19 cellular contexts compared by ENCODE assay signal in genomic region chr2:83584674-83585073, GRCh38.
A peak's percentile ranks its signal among the peaks of the same experiment; 100 is the strongest.
DNase-seq lines count a peak whose midpoint lies in the region; TF ChIP-seq lines count a peak whose summit lies in the region.
"Had no signal": no experiment of that assay in that cellular context is flagged by ENCODE, and none has a peak within 500 bp of the region (broad histone marks: within the 10 kb centered on the region; RNA-seq: fewer than 3 reads in every experiment).

No MANE protein-coding gene starts in this region.

- CTCF ChIA-PET in CD4-positive, alpha-beta memory T cell (lab: Charles Lee; ENCODE audit: partially characterized antibody), result no interaction called here

- H3K4me2 ChIP-seq in mesenchymal stem cell (ENCODE audit: low read length, poor library complexity, severe bottlenecking), result no peak overlapping the region

- no peaks in the 10 kb centered on the region for H3K4me1 Mint-ChIP-seq in CD4-positive, alpha-beta memory T cell
- H3K4me1 Mint-ChIP-seq: naive thymus-derived CD4-positive, alpha-beta T cell had no signal

- H3K9me3 Mint-ChIP-seq in CD4-positive, alpha-beta memory T cell, result peaks cover 0 to 10% (median 2%) of the 10 kb centered on the region in 8 donors
- H3K9me3 Mint-ChIP-seq: activated T-helper 1 cell treated with anti-CD3 and anti-CD28 coated beads, Interleukin-12 subunit alpha, Interleukin-12 subunit beta, Interleukin-2, Interleukin-4 antibody, amounts not matched to agents 30 ng/mL and 10 ng/mL and 1 ng/mL, durations not matched to agents 14 hours and 24 hours and 36 hours had no signal

- peak; percentile 80 for DNase-seq in AG09309 (ENCODE audit: low read depth)
- DNase-seq in astrocyte of the hippocampus (ENCODE audit: low read depth, low spot score), result peak; percentile 75
- DNase-seq in mesenchymal stem cell, result no peak
- no peak for DNase-seq in testis
- no peak for DNase-seq in NCI-H1417 treated with DMSO at 0.1 percent for 48 hours (lab: John Stamatoyannopoulos, UW)
- DNase-seq in activated T-cell treated with anti-CD3 and anti-CD28 coated beads for 4 hours, result no peak
- no peak for DNase-seq in CD4-positive, alpha-beta memory T cell
- DNase-seq: activated CD4-positive, alpha-beta memory T cell treated with anti-CD3 and anti-CD28 coated beads for 36 hours; heart right ventricle; naive thymus-derived CD4-positive, alpha-beta T cell; NCI-H2171 treated with DMSO at 0.1 percent for 48 hours; retina; stimulated activated CD4-positive, alpha-beta T cell treated with anti-CD3 and anti-CD28 coated beads, Interleukin-4, amount 100 ng/mL, for 4 hours; transverse colon had no signal

- H3K27ac ChIP-seq in HUES6 (ENCODE audit: low read depth, low read length) (0 out of 2 replicates have a peak overlapping the region, but pooled peaks have one; percentile 26), mesenchymal stem cell (ENCODE audit: low read length, poor library complexity, severe bottlenecking) (peak overlapping the region; percentile 58), testis (no peak overlapping the region)
- H3K27ac ChIP-seq in CD4-positive, alpha-beta memory T cell (ENCODE audit: low read depth, low read length), result no peak overlapping the region
- H3K27ac ChIP-seq: adrenal gland, coronary artery, heart right ventricle, SJSA1, transverse colon had no signal

- H3K36me3 ChIP-seq in HUES6 (ENCODE audit: control insufficient read depth, insufficient read depth, low read length), result no peaks in the 10 kb centered on the region
- no peaks in the 10 kb centered on the region for H3K36me3 ChIP-seq in mesenchymal stem cell (ENCODE audit: control insufficient read depth in 1 of 2, insufficient read depth in 2 of 2, low read depth in 1 of 2, low read length in 2 of 2)
- H3K36me3 ChIP-seq in testis (ENCODE audit: low read depth, missing control alignments), result no peaks in the 10 kb centered on the region
- H3K36me3 ChIP-seq in CD4-positive, alpha-beta memory T cell (ENCODE audit: insufficient read depth, low read length), result no peaks in the 10 kb centered on the region
- H3K36me3 ChIP-seq: adrenal gland, heart right ventricle, SJSA1, transverse colon had no signal

- H3K4me3 Mint-ChIP-seq in CD4-positive, alpha-beta memory T cell, result no peak overlapping the region
- H3K4me3 Mint-ChIP-seq: activated CD4-positive, alpha-beta memory T cell treated with anti-CD3 and anti-CD28 coated beads for 36 hours; activated T-helper 1 cell treated with anti-CD3 and anti-CD28 coated beads, Interleukin-12 subunit alpha, Interleukin-12 subunit beta, Interleukin-2, Interleukin-4 antibody, amounts not matched to agents 30 ng/mL and 10 ng/mL and 1 ng/mL, durations not matched to agents 14 hours and 24 hours and 36 hours; naive thymus-derived CD4-positive, alpha-beta T cell had no signal

- TF ChIP-seq CTCF in AG09309 (IDR thresholded peaks at IDR 0.05; ENCODE audit: control insufficient read depth, insufficient read depth, low read depth, low read length, missing control alignments), result no peak
- no peak for TF ChIP-seq CTCF in testis (IDR thresholded peaks at IDR 0.05)

- no peak overlapping the region for H2BK5ac ChIP-seq in mesenchymal stem cell (ENCODE audit: low read depth, low read length, poor library complexity, severe bottlenecking)

- no peaks in the 10 kb centered on the region for H3K9me3 ChIP-seq in HUES6 (ENCODE audit: control insufficient read depth, insufficient read depth, low read depth, low read length)
- peaks cover 7% of the 10 kb centered on the region for H3K9me3 ChIP-seq in mesenchymal stem cell (ENCODE audit: control insufficient read depth, low read length)
- H3K9me3 ChIP-seq in testis, result no peaks in the 10 kb centered on the region
- H3K9me3 ChIP-seq in CD4-positive, alpha-beta memory T cell (ENCODE audit: control insufficient read depth in 1 of 2, low read length in 2 of 2), result no peaks in the 10 kb centered on the region
- H3K9me3 ChIP-seq: adrenal gland, SJSA1, transverse colon had no signal

- H3K36me3 Mint-ChIP-seq in CD4-positive, alpha-beta memory T cell, result no peaks in the 10 kb centered on the region
- H3K36me3 Mint-ChIP-seq: activated CD4-positive, alpha-beta memory T cell treated with anti-CD3 and anti-CD28 coated beads for 36 hours; naive thymus-derived CD4-positive, alpha-beta T cell had no signal

- no peaks in the 10 kb centered on the region for H3K27me3 Mint-ChIP-seq in CD4-positive, alpha-beta memory T cell
- H3K27me3 Mint-ChIP-seq: activated CD4-positive, alpha-beta memory T cell treated with anti-CD3 and anti-CD28 coated beads for 36 hours had no signal

- no peak overlapping the region for H3K14ac ChIP-seq in mesenchymal stem cell (ENCODE audit: low read length in 2 of 2)

- no peak for TF ChIP-seq POLR2A in testis (IDR thresholded peaks at IDR 0.05)

- H3K27ac Mint-ChIP-seq in CD4-positive, alpha-beta memory T cell, result no peak overlapping the region
- H3K27ac Mint-ChIP-seq: activated CD4-positive, alpha-beta memory T cell treated with anti-CD3 and anti-CD28 coated beads for 36 hours; activated T-helper 1 cell treated with anti-CD3 and anti-CD28 coated beads, Interleukin-12 subunit alpha, Interleukin-12 subunit beta, Interleukin-2, Interleukin-4 antibody, amounts not matched to agents 30 ng/mL and 10 ng/mL and 1 ng/mL, durations not matched to agents 14 hours and 24 hours and 36 hours; naive thymus-derived CD4-positive, alpha-beta T cell had no signal

- no peaks in the 10 kb centered on the region for H3K79me1 ChIP-seq in mesenchymal stem cell (replicated peaks; ENCODE audit: low read length, poor library complexity, severe bottlenecking)

- no peak overlapping the region for H2BK120ac ChIP-seq in mesenchymal stem cell (ENCODE audit: low read depth, low read length)

- H4K91ac ChIP-seq in mesenchymal stem cell (ENCODE audit: low read length), result no peak overlapping the region

- H3K4ac ChIP-seq in mesenchymal stem cell (ENCODE audit: low read depth in 1 of 2, low read length in 2 of 2), result no peak overlapping the region

- H3K9ac ChIP-seq in HUES6 (ENCODE audit: low read length) (no peak overlapping the region), mesenchymal stem cell (ENCODE audit: low read length) (no peak overlapping the region)

- no peak overlapping the region for H4K8ac ChIP-seq in mesenchymal stem cell (ENCODE audit: low read length)

- H3K4me1 ChIP-seq in HUES6 (ENCODE audit: control insufficient read depth, insufficient read depth, low read length) (peaks cover 15% of the 10 kb centered on the region), mesenchymal stem cell (ENCODE audit: control insufficient read depth, insufficient read depth, low read depth, low read length) (no peaks in the 10 kb centered on the region), testis (no peaks in the 10 kb centered on the region)
- no peaks in the 10 kb centered on the region for H3K4me1 ChIP-seq in CD4-positive, alpha-beta memory T cell (ENCODE audit: insufficient read depth, low read length)
- H3K4me1 ChIP-seq: adrenal gland, heart right ventricle, SJSA1, transverse colon had no signal

- H3K4me3 ChIP-seq in AG09309 (ENCODE audit: control insufficient read depth, low read depth, low read length) (no peak overlapping the region), HUES6 (ENCODE audit: low read depth, low read length) (no peak overlapping the region), mesenchymal stem cell (ENCODE audit: insufficient read depth in 1 of 2, low read depth in 1 of 2, low read length in 2 of 2) (no peak overlapping the region), testis (no peak overlapping the region)
- no peak overlapping the region for H3K4me3 ChIP-seq in CD4-positive, alpha-beta memory T cell (ENCODE audit: low read length in 2 of 2)
- H3K4me3 ChIP-seq: adrenal gland, heart right ventricle, SJSA1, transverse colon had no signal

- 30% methylated on average over 3 of the region's 3 CpGs for WGBS in mesenchymal stem cell
- 19 to 37% methylated on average over 3 of the region's 3 CpGs for WGBS in testis, 2 donors

- no peak overlapping the region for H2AFZ ChIP-seq in mesenchymal stem cell (ENCODE audit: low read depth, low read length)

- H2AK5ac ChIP-seq in mesenchymal stem cell (ENCODE audit: low read length, severe bottlenecking), result no peak overlapping the region

- no peak overlapping the region for H2BK15ac ChIP-seq in mesenchymal stem cell (ENCODE audit: low read depth, poor library complexity, severe bottlenecking)

- POLR2A ChIA-PET in CD4-positive, alpha-beta memory T cell (lab: Charles Lee; ENCODE audit: partially characterized antibody), result no interaction called here

- H2BK12ac ChIP-seq in mesenchymal stem cell (ENCODE audit: low read length in 2 of 2), result no peak overlapping the region

- no peak overlapping the region for H3K23ac ChIP-seq in mesenchymal stem cell (ENCODE audit: low read length in 2 of 2)

- H3K27me3 ChIP-seq in HUES6 (ENCODE audit: control insufficient read depth, insufficient read depth, low read length) (no peaks in the 10 kb centered on the region), mesenchymal stem cell (ENCODE audit: control insufficient read depth in 1 of 2, insufficient read depth in 1 of 2, low read length in 2 of 2) (no peaks in the 10 kb centered on the region), testis (no peaks in the 10 kb centered on the region)
- no peaks in the 10 kb centered on the region for H3K27me3 ChIP-seq in CD4-positive, alpha-beta memory T cell (ENCODE audit: insufficient read depth, low read length)
- H3K27me3 ChIP-seq: adrenal gland, heart right ventricle, SJSA1, transverse colon had no signal

- intact Hi-C loops in testis (cut with DNase I; ENCODE audit: low total_unique reads), result no loop called here
- intact Hi-C loops in CD4-positive, alpha-beta memory T cell (cut with micrococcal nuclease), result no loop called here

- H3K18ac ChIP-seq in mesenchymal stem cell (ENCODE audit: low read depth in 1 of 2, low read length in 2 of 2), result no peak overlapping the region

Comparison
In these comparisons a context has a peak if more than half of its experiments do, and no peak if none do; other contexts are left out.
1. DNase-seq: peak in AG09309 (single experiment) and astrocyte of the hippocampus (single experiment); none in mesenchymal stem cell (single experiment), testis (single experiment), NCI-H1417 treated with DMSO at 0.1 percent for 48 hours (single experiment), activated T-cell treated with anti-CD3 and anti-CD28 coated beads for 4 hours (single experiment) and CD4-positive, alpha-beta memory T cell (0 of 5).
2. H3K27ac ChIP-seq: peak in HUES6 (single experiment) and mesenchymal stem cell (single experiment); none in testis (0 of 2) and CD4-positive, alpha-beta memory T cell (single experiment).